Comparison of ENCODE assay signal across 28 cellular contexts in genomic region chr19:27828781-27829275, GRCh38.
"Had no signal": no experiment of that assay in that cellular context is flagged by ENCODE, and none has a peak within 500 bp of the region (broad histone marks: within the 10 kb centered on the region; RNA-seq: fewer than 3 reads in every experiment).

No MANE protein-coding gene starts in this region.

- H3K9me3 ChIP-seq: ascending aorta, gastrocnemius medialis, left ventricle myocardium inferior, right atrium auricular region, stomach, thyroid gland, vagina had no signal

- H2AFZ ChIP-seq: neural progenitor cell had no signal

- H3K4me2 ChIP-seq: neural progenitor cell, smooth muscle cell had no signal

- H3K27ac ChIP-seq: ascending aorta, brain microvascular endothelial cell, coronary artery, dorsolateral prefrontal cortex, gastrocnemius medialis, left ventricle myocardium inferior, neural progenitor cell, right atrium auricular region, stomach, thyroid gland, upper lobe of left lung, vagina had no signal

- H3K4me3 ChIP-seq: ascending aorta, coronary artery, dorsolateral prefrontal cortex, gastrocnemius medialis, left ventricle myocardium inferior, lung, neural progenitor cell, right atrium auricular region, smooth muscle cell, stomach, thyroid gland, upper lobe of left lung, vagina had no signal

- ATAC-seq: activated CD4-positive, alpha-beta T cell treated with anti-CD3 and anti-CD28 coated beads for 36 hours; effector memory CD8-positive, alpha-beta T cell; gastrocnemius medialis; naive thymus-derived CD4-positive, alpha-beta T cell; stimulated activated memory B cell treated with anti-CD40 and anti-IgM and Interleukin-4, amounts not matched to agents 10 μg/mL and 1 μg/mL and 100 μg/mL, for 72 hours; T-helper 17 cell had no signal

- H3K36me3 ChIP-seq: ascending aorta, brain microvascular endothelial cell, gastrocnemius medialis, left ventricle myocardium inferior, neural progenitor cell, right atrium auricular region, stomach, thyroid gland, upper lobe of left lung, vagina had no signal

- H3K9ac ChIP-seq: neural progenitor cell had no signal

- DNase-seq: activated CD4-positive, alpha-beta T cell treated with anti-CD3 and anti-CD28 coated beads for 36 hours; activated CD4-positive, CD25-positive, alpha-beta regulatory T cell; activated effector memory CD4-positive, alpha-beta T cell treated with anti-CD3 and anti-CD28 coated beads, Interleukin-2, amount 50 U/mL, for 16 hours; activated naive CD4-positive, alpha-beta T cell treated with anti-CD3 and anti-CD28 coated beads, Interleukin-2, amount 10 ng/mL, durations not matched to agents 7 days and 5 days; activated naive CD8-positive, alpha-beta T cell treated with anti-CD3 and anti-CD28 coated beads, Interleukin-2, amount 10 ng/mL, durations not matched to agents 7 days and 5 days; brain microvascular endothelial cell; dorsolateral prefrontal cortex; effector memory CD8-positive, alpha-beta T cell; erythroblast; gastrocnemius medialis; glutamatergic neuron; left ventricle myocardium inferior; naive thymus-derived CD4-positive, alpha-beta T cell; stimulated activated CD4-positive, alpha-beta T cell treated with anti-CD3 and anti-CD28 coated beads, Interleukin-1b, Interleukin-23, amount 100 ng/mL, for 48 hours; stimulated activated CD4-positive, alpha-beta T cell treated with anti-CD3 and anti-CD28 coated beads, Interleukin-4, amount 100 ng/mL, for 4 hours; stimulated activated CD8-positive, alpha-beta memory T cell treated with anti-CD3 and anti-CD28 coated beads, Interleukin-4, amount 100 ng/mL, for 48 hours; stomach; T-helper 17 cell; thyroid gland; upper lobe of left lung had no signal

- H3K27me3 ChIP-seq: ascending aorta, brain microvascular endothelial cell, dorsolateral prefrontal cortex, gastrocnemius medialis, neural progenitor cell, right atrium auricular region, stomach, thyroid gland, upper lobe of left lung, vagina had no signal

- H3K4me1 ChIP-seq: ascending aorta, gastrocnemius medialis, left ventricle myocardium inferior, neural progenitor cell, right atrium auricular region, stomach, thyroid gland, upper lobe of left lung, vagina had no signal
